Comparison of ENCODE assay signal across 2 cellular contexts in genomic region chr12:14261096-14261495, GRCh38.
TF ChIP-seq lines count a peak whose summit lies in the region.

No MANE protein-coding gene starts in this region.

TF ChIP-seq in HCT116, 20 proteins besides CTCF, POLR2A, EP300 and RAD21 (continued from another document):
- no peak for TF ChIP-seq ZNF274 (IDR thresholded peaks at IDR 0.05; ENCODE audit: low read depth, low read length)

TF ChIP-seq in HepG2, 621 proteins besides CTCF, POLR2A, EP300 and RAD21 (continued from another document):
- TF ChIP-seq, protein P1, sequence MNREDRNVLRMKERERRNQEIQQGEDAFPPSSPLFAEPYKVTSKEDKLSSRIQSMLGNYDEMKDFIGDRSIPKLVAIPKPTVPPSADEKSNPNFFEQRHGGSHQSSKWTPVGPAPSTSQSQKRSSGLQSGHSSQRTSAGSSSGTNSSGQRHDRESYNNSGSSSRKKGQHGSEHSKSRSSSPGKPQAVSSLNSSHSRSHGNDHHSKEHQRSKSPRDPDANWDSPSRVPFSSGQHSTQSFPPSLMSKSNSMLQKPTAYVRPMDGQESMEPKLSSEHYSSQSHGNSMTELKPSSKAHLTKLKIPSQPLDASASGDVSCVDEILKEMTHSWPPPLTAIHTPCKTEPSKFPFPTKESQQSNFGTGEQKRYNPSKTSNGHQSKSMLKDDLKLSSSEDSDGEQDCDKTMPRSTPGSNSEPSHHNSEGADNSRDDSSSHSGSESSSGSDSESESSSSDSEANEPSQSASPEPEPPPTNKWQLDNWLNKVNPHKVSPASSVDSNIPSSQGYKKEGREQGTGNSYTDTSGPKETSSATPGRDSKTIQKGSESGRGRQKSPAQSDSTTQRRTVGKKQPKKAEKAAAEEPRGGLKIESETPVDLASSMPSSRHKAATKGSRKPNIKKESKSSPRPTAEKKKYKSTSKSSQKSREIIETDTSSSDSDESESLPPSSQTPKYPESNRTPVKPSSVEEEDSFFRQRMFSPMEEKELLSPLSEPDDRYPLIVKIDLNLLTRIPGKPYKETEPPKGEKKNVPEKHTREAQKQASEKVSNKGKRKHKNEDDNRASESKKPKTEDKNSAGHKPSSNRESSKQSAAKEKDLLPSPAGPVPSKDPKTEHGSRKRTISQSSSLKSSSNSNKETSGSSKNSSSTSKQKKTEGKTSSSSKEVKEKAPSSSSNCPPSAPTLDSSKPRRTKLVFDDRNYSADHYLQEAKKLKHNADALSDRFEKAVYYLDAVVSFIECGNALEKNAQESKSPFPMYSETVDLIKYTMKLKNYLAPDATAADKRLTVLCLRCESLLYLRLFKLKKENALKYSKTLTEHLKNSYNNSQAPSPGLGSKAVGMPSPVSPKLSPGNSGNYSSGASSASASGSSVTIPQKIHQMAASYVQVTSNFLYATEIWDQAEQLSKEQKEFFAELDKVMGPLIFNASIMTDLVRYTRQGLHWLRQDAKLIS (CRISPR knock-in tag; IDR thresholded peaks at IDR 0.05) = no peak
- no peak for TF ChIP-seq ZNF574 (CRISPR knock-in tag; IDR thresholded peaks at IDR 0.05)
